In the genomic region with DNA sequence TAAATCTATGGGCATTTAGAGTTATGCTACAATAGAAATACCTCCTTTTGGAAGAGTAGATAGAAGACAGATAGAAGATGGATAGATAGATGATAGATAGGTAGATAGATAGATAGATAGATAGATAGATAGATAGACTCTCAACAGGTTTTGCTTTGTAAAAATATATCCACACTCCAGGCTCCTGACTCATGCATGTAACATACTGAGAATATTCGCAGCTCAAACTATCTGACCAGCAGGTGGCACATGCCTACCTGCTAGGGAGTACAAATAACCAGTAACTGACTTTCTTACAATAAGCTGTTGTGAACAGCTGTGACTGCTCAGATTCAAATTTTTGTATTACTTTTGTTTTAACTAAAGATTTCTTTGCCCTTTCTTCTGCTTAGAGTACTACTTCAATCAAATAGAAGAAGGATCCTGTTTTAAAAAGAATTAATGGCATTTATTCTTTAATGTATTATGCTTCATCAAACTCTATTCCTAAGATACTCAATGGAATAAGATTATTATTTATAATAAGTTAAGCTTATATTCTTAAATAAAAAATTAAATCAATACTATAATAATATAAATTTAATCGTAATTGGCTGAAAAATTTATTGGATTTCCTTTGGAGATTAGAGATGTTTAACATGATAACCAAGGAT, we compare ENCODE assay signal across 8 cellular contexts. TPM values are rescaled to one million over a fixed set of nuclear protein-coding genes. Genes with fewer than 3 reads are reported as not detected.
DNase-seq lines count a peak whose midpoint lies in the region; ATAC-seq and TF ChIP-seq lines count a peak whose summit lies in the region.

No MANE protein-coding gene starts in this region.

- no peak overlapping the region for H3K4me3 Mint-ChIP-seq in endothelial cell (ENCODE audit: unreplicated experiment)
- H3K4me3 Mint-ChIP-seq in natural killer cell treated with Interleukin-12 subunit alpha and Interleukin-12 subunit beta and Interleukin-15 and Interleukin-18, amount 100 ng/mL, for 72 hours = no peak overlapping the region

- no peak for TF ChIP-seq EP300 in SK-N-SH (IDR thresholded peaks at IDR 0.05; ENCODE audit: borderline replicate concordance in 1 of 2, low read depth in 1 of 2, low read length in 1 of 2)

- no peak for ATAC-seq in natural killer cell treated with Interleukin-12 subunit alpha and Interleukin-12 subunit beta and Interleukin-15 and Interleukin-18, amount 100 ng/mL, for 72 hours

- no peak overlapping the region for H3K9ac ChIP-seq in SK-N-SH

- peaks cover 0 to 2% of the 10 kb centered on the region in 2 experiments; a peak in 1 of 4 replicates for H3K4me1 ChIP-seq in SK-N-SH (ENCODE audit: control insufficient read depth in 1 of 2, insufficient read depth in 2 of 2, low read depth in 1 of 2, low read length in 1 of 2)
- H3K4me1 ChIP-seq in osteoblast (ENCODE audit: insufficient read depth, low read length) = no peaks in the 10 kb centered on the region

- no peak overlapping the region for H3K4me2 ChIP-seq in SK-N-SH
- no peak overlapping the region for H3K4me2 ChIP-seq in osteoblast (ENCODE audit: insufficient read depth, low read length)

- TF ChIP-seq RAD21 in SK-N-SH (IDR thresholded peaks at IDR 0.05; ENCODE audit: low read length) = peak; percentile 78

- DNase-seq in NCI-H510A treated with DMSO at 0.1 percent for 48 hours (lab: John Stamatoyannopoulos, UW) (peak; percentile 1), NCI-H510A (lab: John Stamatoyannopoulos, UW) (no peak), H7 (peak; percentile 15), KG1 (lab: John Stamatoyannopoulos, UW) (peak; percentile 25), SK-N-SH (peak; percentile 25), endothelial cell (ENCODE audit: low spot score) (peak; percentile 60), osteoblast (ENCODE audit: insufficient read length, low spot score, missing footprints) (peak; percentile 67)
- no peak for DNase-seq in natural killer cell treated with Interleukin-12 subunit alpha and Interleukin-12 subunit beta and Interleukin-15 and Interleukin-18, amount 100 ng/mL, for 72 hours (ENCODE audit: low spot score)

- WGBS in SK-N-SH (ENCODE audit: low lambda C conversion rate) = 4% methylated on average over 2 of the region's 2 CpGs

- no peaks in the 10 kb centered on the region for H3K9me3 Mint-ChIP-seq in endothelial cell (ENCODE audit: unreplicated experiment)
- no peaks in the 10 kb centered on the region for H3K9me3 Mint-ChIP-seq in natural killer cell treated with Interleukin-12 subunit alpha and Interleukin-12 subunit beta and Interleukin-15 and Interleukin-18, amount 100 ng/mL, for 72 hours

- H3K4me3 ChIP-seq in H7 (ENCODE audit: insufficient read depth, low read depth, low read length) (no peak overlapping the region), SK-N-SH (ENCODE audit: low read depth in 2 of 2, low read length in 1 of 2) (no peak overlapping the region), osteoblast (ENCODE audit: insufficient read depth, low read length) (no peak overlapping the region)

- no peaks in the 10 kb centered on the region for H3K27me3 Mint-ChIP-seq in endothelial cell (ENCODE audit: unreplicated experiment)
- peaks cover 4 to 7% of the 10 kb centered on the region in 2 donors for H3K27me3 Mint-ChIP-seq in natural killer cell treated with Interleukin-12 subunit alpha and Interleukin-12 subunit beta and Interleukin-15 and Interleukin-18, amount 100 ng/mL, for 72 hours

- no peaks in the 10 kb centered on the region for H4K20me1 ChIP-seq in SK-N-SH (ENCODE audit: insufficient read depth)
- no peaks in the 10 kb centered on the region for H4K20me1 ChIP-seq in osteoblast (ENCODE audit: insufficient read depth, low read length)

- H3K36me3 ChIP-seq in H7 (replicated peaks; ENCODE audit: control insufficient read depth, insufficient read depth, low read length) (no peaks in the 10 kb centered on the region), SK-N-SH (replicated peaks in 1 of 2; ENCODE audit: control insufficient read depth in 1 of 2, insufficient read depth in 2 of 2, low read length in 1 of 2) (no peaks in the 10 kb centered on the region), osteoblast (ENCODE audit: insufficient read depth, low read length) (no peaks in the 10 kb centered on the region)

- H3K9me2 ChIP-seq in SK-N-SH = no peaks in the 10 kb centered on the region

- no peaks in the 10 kb centered on the region for H3K36me3 Mint-ChIP-seq in endothelial cell (ENCODE audit: low read depth, unreplicated experiment)
- no peaks in the 10 kb centered on the region for H3K36me3 Mint-ChIP-seq in natural killer cell treated with Interleukin-12 subunit alpha and Interleukin-12 subunit beta and Interleukin-15 and Interleukin-18, amount 100 ng/mL, for 72 hours

- H3K4me1 Mint-ChIP-seq in endothelial cell (ENCODE audit: unreplicated experiment) = no peaks in the 10 kb centered on the region
- H3K4me1 Mint-ChIP-seq in natural killer cell treated with Interleukin-12 subunit alpha and Interleukin-12 subunit beta and Interleukin-15 and Interleukin-18, amount 100 ng/mL, for 72 hours (ENCODE audit: low read depth in 2 of 2) = no peaks in the 10 kb centered on the region

- H3K27me3 ChIP-seq in H7 (ENCODE audit: control insufficient read depth, insufficient read depth, low read length) = no peaks in the 10 kb centered on the region
- H3K27me3 ChIP-seq in SK-N-SH (ENCODE audit: insufficient read depth) = no peaks in the 10 kb centered on the region
- no peaks in the 10 kb centered on the region for H3K27me3 ChIP-seq in osteoblast (ENCODE audit: insufficient read depth, low read length)

- H3F3A ChIP-seq in SK-N-SH (replicated peaks; ENCODE audit: insufficient read depth) = no peaks in the 10 kb centered on the region

- H3K27ac Mint-ChIP-seq in endothelial cell (ENCODE audit: unreplicated experiment) = no peak overlapping the region
- no peak overlapping the region for H3K27ac Mint-ChIP-seq in natural killer cell treated with Interleukin-12 subunit alpha and Interleukin-12 subunit beta and Interleukin-15 and Interleukin-18, amount 100 ng/mL, for 72 hours

- TF ChIP-seq CTCF in SK-N-SH (IDR thresholded peaks at IDR 0.05) (peak; percentile 65), endothelial cell (IDR thresholded peaks at IDR 0.05; ENCODE audit: unreplicated experiment) (peak; percentile 81), osteoblast (IDR thresholded peaks at IDR 0.05; ENCODE audit: extremely low read depth, low read depth, low read length) (peak; percentile 54)

- no peaks in the 10 kb centered on the region for H3K79me2 ChIP-seq in SK-N-SH (ENCODE audit: insufficient read depth)
- no peaks in the 10 kb centered on the region for H3K79me2 ChIP-seq in osteoblast (ENCODE audit: insufficient read depth, low read length)

- H3K9me3 ChIP-seq in SK-N-SH = no peaks in the 10 kb centered on the region
- no peaks in the 10 kb centered on the region for H3K9me3 ChIP-seq in osteoblast (ENCODE audit: low read depth, low read length)

- CTCF ChIA-PET in SK-N-SH (lab: Yijun Ruan, JAX) = interaction anchor here (0.6 to 4.5 kb wide), 29 partner anchors 9 to 360 kb away, joined by 3 to 68 read pairs (median 4); no protein-coding TSS in a partner anchor

- H2AFZ ChIP-seq in SK-N-SH (ENCODE audit: low read depth) (no peak overlapping the region), osteoblast (ENCODE audit: low read length) (no peak overlapping the region)

- POLR2A ChIA-PET in SK-N-SH (lab: Yijun Ruan, JAX) = interaction anchor here (0.7 kb wide), 1 partner anchor 184 kb away, joined by 3 read pairs; no protein-coding TSS in a partner anchor

- H3K27ac ChIP-seq in SK-N-SH (ENCODE audit: low read depth in 2 of 2, low read length in 1 of 2) (no peak overlapping the region), osteoblast (ENCODE audit: low read depth, low read length) (no peak overlapping the region)

TF ChIP-seq in SK-N-SH, 30 proteins besides CTCF, POLR2A, EP300 and RAD21:
- peak; percentile 79 for TF ChIP-seq SMC3 (IDR thresholded peaks at IDR 0.05; ENCODE audit: low read depth, low read length)
- TF ChIP-seq USF2 (IDR thresholded peaks at IDR 0.05; ENCODE audit: borderline replicate concordance, low read depth, low read length) = no peak

RNA-seq across cellular contexts. Expression of gene CPNE8, which starts 15.8 kb away (rescaled TPM):
- 10.9 and 12.4 TPM in 2 replicates for total RNA-seq in H7 (2014; rRNA removed; shearing (Covaris generic))
- polyA plus RNA-seq in SK-N-SH (2012; rRNA removed) = not detected in 2 replicates
- 0.01 and 0.18 TPM in 2 replicates for polyA plus RNA-seq in SK-N-SH (2012; cell fraction: cytosol; rRNA removed)
- polyA plus RNA-seq in SK-N-SH (2012; cell fraction: nucleus; rRNA removed) = not detected in 2 replicates
- 10.8 TPM for total RNA-seq in endothelial cell (ENCODE audit: unreplicated experiment)
- total RNA-seq in osteoblast = 20.6 and 23.9 TPM in 2 replicates
- total RNA-seq in natural killer cell treated with Interleukin-12 subunit alpha and Interleukin-12 subunit beta and Interleukin-15 and Interleukin-18, amount 100 ng/mL, for 72 hours = 1 to 10 TPM; 5.5 to 9.2 TPM

Comparison
In these comparisons a context has a peak if more than half of its experiments do, and no peak if none do; other contexts are left out.
1. DNase-seq: peak in NCI-H510A treated with DMSO at 0.1 percent for 48 hours (single experiment), H7 (single experiment), KG1 (single experiment), SK-N-SH (single experiment), endothelial cell (single experiment) and osteoblast (single experiment); none in NCI-H510A (single experiment) and natural killer cell treated with Interleukin-12 subunit alpha and Interleukin-12 subunit beta and Interleukin-15 and Interleukin-18, amount 100 ng/mL, for 72 hours (single experiment).
2. Peak in every context shown above with its lines, with median percentiles within 50 percentile points of each other: CTCF ChIP-seq.